ENCODE assay signal across 8 cellular contexts in the genomic region with DNA sequence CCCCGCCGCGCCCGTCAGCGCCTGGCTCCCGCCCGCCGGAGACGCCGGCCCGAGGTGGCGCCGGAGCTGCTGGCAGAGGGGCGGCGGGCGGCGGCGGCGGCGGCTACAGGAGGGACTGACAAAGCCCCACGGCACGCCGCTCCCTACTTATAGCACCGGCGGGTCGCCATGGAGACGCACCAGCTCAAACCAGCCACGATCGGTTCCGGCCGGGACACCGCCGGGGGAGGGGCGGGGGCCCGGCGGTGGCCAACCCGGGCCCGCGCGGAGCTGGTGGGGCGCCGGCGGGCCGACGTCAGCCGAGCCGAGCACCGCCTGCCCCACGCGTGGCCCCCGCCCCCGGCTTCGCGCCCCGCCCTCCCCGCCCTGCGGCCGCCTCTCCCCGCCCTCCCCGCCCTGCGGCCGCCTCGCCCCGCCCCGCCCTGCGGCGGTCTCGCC. TPM values are rescaled to one million over a fixed set of nuclear protein-coding genes. Genes with fewer than 3 reads are reported as not detected.
DNase-seq lines count a peak whose midpoint lies in the region; ATAC-seq, FAIRE-seq and TF ChIP-seq lines count a peak whose summit lies in the region.

A gene (minus strand): TSS at position 120 of the 438 bp plus-strand sequence. CDS start 3,295 bp downstream, outside the sequence.

- peak; percentile 93 for ATAC-seq in omental fat pad (ENCODE audit: low FRiP score)

- H3K27ac ChIP-seq in SJSA1 (peak within 1 kb of the TSS; percentile 93), temporal lobe (ENCODE audit: low read depth, low read length) (peak within 1 kb of the TSS; percentile 79)

- H3K36me3 ChIP-seq in SJSA1, result peaks cover 26% of the 10 kb centered on the region

- peaks cover 44% of the 10 kb centered on the region for H3K4me1 ChIP-seq in SJSA1 (replicated peaks)

- H3K27me3 ChIP-seq in SJSA1 (replicated peaks), result no peaks in the 10 kb centered on the region

- H3K9me3 ChIP-seq in SJSA1 (replicated peaks), result 0 out of 2 replicates have a peak, but pooled peaks cover 3% of the 10 kb centered on the region

- TF ChIP-seq CTCF in HFF-Myc (IDR thresholded peaks at IDR 0.05; ENCODE audit: low read depth, low read length, missing control alignments), result no peak
- no peak for TF ChIP-seq CTCF in omental fat pad (IDR thresholded peaks at IDR 0.05)

- FAIRE-seq in frontal cortex (lab: Jason Lieb, UNC), result no peak

- DNase-seq in GF-D8 (lab: John Stamatoyannopoulos, UW) (peak; percentile 84), HFF-Myc (ENCODE audit: extremely low read depth, low read depth) (peak; percentile 69), MV-4-11 (lab: John Stamatoyannopoulos, UW) (peak; percentile 91), SJSA1 (ENCODE audit: low read depth in 1 of 2, low spot score in 2 of 2) (peak; percentile 89 to 98), frontal cortex (ENCODE audit: low spot score in 2 of 2) (peak; percentile 98), omental fat pad (ENCODE audit: low spot score) (peak; percentile 96)
- peak; percentile 97 to 99 (median 98) for DNase-seq in activated naive CD4-positive, alpha-beta T cell (lab: John Stamatoyannopoulos, UW)

- H3K4me3 ChIP-seq in HFF-Myc (replicated peaks; ENCODE audit: low read depth, low read length) (peak within 1 kb of the TSS; percentile 68), SJSA1 (peak within 1 kb of the TSS; percentile 95)

RNA-seq across cellular contexts. Expression of the gene that starts here (rescaled TPM):
- total RNA-seq in SJSA1 (2014; rRNA removed; shearing (Covaris generic)), result 110 and 113 TPM in 2 replicates
- total RNA-seq in frontal cortex (143 TPM), omental fat pad (100 to 1,000 TPM in 2 of 4 donors, 10 to 100 TPM in 2; 46.8 to 264 (median 114) TPM), temporal lobe (136 TPM)

Comparison
In these comparisons a context has a peak if more than half of its experiments do, and no peak if none do; other contexts are left out.
1. Peak in every context shown above with its lines: DNase-seq, ATAC-seq, H3K4me3 ChIP-seq and H3K27ac ChIP-seq.